ENCODE assay signal across 29 cellular contexts in the genomic region with DNA sequence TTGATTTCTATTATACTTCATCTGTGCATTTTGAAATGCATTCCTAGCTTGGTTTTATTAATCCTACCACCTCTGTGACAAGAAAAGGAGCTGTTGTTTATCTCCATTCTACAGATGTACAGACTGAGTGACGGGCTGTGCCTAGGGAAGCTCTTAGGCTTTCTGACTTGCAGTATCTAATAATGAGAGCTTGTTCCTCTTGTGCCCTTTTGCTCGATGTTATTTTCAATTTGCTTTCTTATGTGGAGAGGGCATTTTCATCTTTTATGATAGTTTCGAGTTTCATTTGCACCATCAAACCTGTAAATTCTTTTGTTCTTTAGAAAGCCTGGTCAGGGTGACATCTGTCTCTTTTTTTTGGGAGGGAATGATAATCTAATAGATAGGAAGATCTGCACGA.
"Had no signal": no experiment of that assay in that cellular context is flagged by ENCODE, and none has a peak within 500 bp of the region (broad histone marks: within the 10 kb centered on the region; RNA-seq: fewer than 3 reads in every experiment).

No MANE protein-coding gene starts in this region.

- H3K27ac ChIP-seq: Peyer's patch, SJSA1 had no signal

- H3K27me3 ChIP-seq: MG63, Peyer's patch had no signal

- DNase-seq: Kasumi-1, MG63, MV-4-11, NCI-H1092, NCI-H1105, NCI-H1417 treated with DMSO at 0.1 percent for 48 hours, NCI-H1436 treated with DMSO at 0.1 percent for 48 hours, NCI-H1694 treated with DMSO at 0.1 percent for 48 hours, NCI-H187 treated with DMSO at 0.1 percent for 48 hours, NCI-H2029, NCI-H2081, NCI-H2171 treated with DMSO at 0.1 percent for 48 hours, NCI-H2227 treated with DMSO at 0.1 percent for 48 hours, NCI-H345, NCI-H446, NCI-H510A treated with DMSO at 0.1 percent for 48 hours, NCI-H524 treated with DMSO at 0.1 percent for 48 hours, NCI-H526 treated with DMSO at 0.1 percent for 48 hours, NCI-H748 treated with DMSO at 0.1 percent for 48 hours, NCI-H82, PC-3, Peyer's patch, Right ventricle myocardium superior, RPMI8226, SHP77 treated with DMSO at 0.1 percent for 48 hours, SK-N-SH, SW 1271, T-helper 1 cell had no signal

- H3K9ac ChIP-seq: SK-N-SH had no signal

- H3K36me3 ChIP-seq: MG63, Peyer's patch, SJSA1 had no signal

- H3K4me2 ChIP-seq: SK-N-SH had no signal

- H3K4me3 ChIP-seq: MG63, Peyer's patch, SJSA1 had no signal

- H3K4me1 ChIP-seq: Peyer's patch, SJSA1 had no signal
